In the genomic region with DNA sequence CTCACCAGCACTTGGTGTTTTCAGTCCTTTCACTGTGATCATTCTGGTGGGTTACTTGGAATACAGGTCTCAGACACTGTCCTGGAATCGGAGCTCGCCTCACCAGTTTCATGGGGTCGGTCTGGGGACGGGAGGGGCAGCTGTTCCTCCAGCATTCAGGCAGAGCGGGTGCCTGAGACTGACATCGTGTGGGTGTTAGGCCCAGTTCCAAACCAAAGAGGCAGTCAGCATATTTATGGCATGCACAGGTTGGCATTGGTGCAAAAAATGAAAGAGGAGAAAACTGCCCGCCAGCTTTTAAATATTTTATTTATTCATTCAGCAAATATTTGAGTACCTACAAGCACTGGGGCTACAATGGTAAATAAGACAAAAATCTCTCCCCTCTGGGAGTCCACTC, we compare ENCODE assay signal across 20 cellular contexts. TPM values are rescaled to one million over a fixed set of nuclear protein-coding genes. Genes with fewer than 3 reads are reported as not detected.
DNase-seq lines count a peak whose midpoint lies in the region; ATAC-seq, FAIRE-seq and TF ChIP-seq lines count a peak whose summit lies in the region.
"Had no signal": no experiment of that assay in that cellular context is flagged by ENCODE, and none has a peak within 500 bp of the region (broad histone marks: within the 10 kb centered on the region; RNA-seq: fewer than 3 reads in every experiment).

No MANE protein-coding gene starts in this region.

- no peaks in the 10 kb centered on the region for H3K27me3 ChIP-seq in mammary epithelial cell (ENCODE audit: insufficient read depth, low read length)
- no peaks in the 10 kb centered on the region for H3K27me3 ChIP-seq in osteoblast (ENCODE audit: insufficient read depth, low read length)
- H3K27me3 ChIP-seq: adrenal gland, neural progenitor cell had no signal

- CTCF ChIA-PET in A549 (lab: Yijun Ruan, JAX) = interaction anchor here (0.9 to 4.3 kb wide), 5 partner anchors 9 to 187 kb away, joined by 3 to 34 read pairs (median 5); a partner anchor contains a TSS
- CTCF ChIA-PET in mammary epithelial cell (lab: Charles Lee; ENCODE audit: low non-redundant PET) = no interaction called here

- dilution Hi-C loops in mammary epithelial cell (cut with HindIII; ENCODE audit: low sequenced_read_pairs) = no loop called here

- intact Hi-C loops in mammary epithelial cell (cut with micrococcal nuclease) = no loop called here

- in situ Hi-C loops in mammary epithelial cell (cut with MboI; ENCODE audit: low sequenced_read_pairs in 2 of 2) = loop anchor here in 1 of 2 donors (5.0 kb wide), 1 partner anchor 78 kb away; a partner anchor contains a TSS

- WGBS in A549 (ENCODE audit: missing lambda C conversion rate) = 82% methylated on average over 7 of the region's 7 CpGs
- 5% methylated on average over 2 of the region's 7 CpGs for WGBS in mammary epithelial cell (ENCODE audit: low coverage, missing lambda C conversion rate)

- no peak for TF ChIP-seq POLR2A in A549 (IDR thresholded peaks at IDR 0.05; ENCODE audit: low read length)

- H3K4me2 ChIP-seq in A549 (no peak overlapping the region), mammary epithelial cell (ENCODE audit: insufficient read depth, low read depth, low read length) (no peak overlapping the region), osteoblast (ENCODE audit: insufficient read depth, low read length) (peak overlapping the region; percentile 31)
- H3K4me2 ChIP-seq: neural progenitor cell had no signal

- peak; percentile 18 for FAIRE-seq in A549 (lab: Jason Lieb, UNC)

- TF ChIP-seq RAD21 in A549 (conservative IDR thresholded peaks at IDR 0.05 in 1 of 2, IDR thresholded peaks at IDR 0.05 in 1 of 2) = no peak

- no peak for TF ChIP-seq EP300 in A549 (IDR thresholded peaks at IDR 0.05)

- TF ChIP-seq CTCF in A549 (IDR thresholded peaks at IDR 0.05) (no peak), mammary epithelial cell (conservative IDR thresholded peaks at IDR 0.05 in 1 of 2, IDR thresholded peaks at IDR 0.05 in 1 of 2; ENCODE audit: extremely low read depth in 1 of 2, insufficient read depth in 1 of 2, low read depth in 1 of 2, low read length in 2 of 2) (no peak), osteoblast (IDR thresholded peaks at IDR 0.05; ENCODE audit: extremely low read depth, low read depth, low read length) (no peak)

- DNase-seq in A549 (ENCODE audit: low read depth in 1 of 2, low spot score in 1 of 2) = no peak
- DNase-seq in LHCN-M2 (ENCODE audit: low read depth) = peak; percentile 71
- peak; percentile 31 for DNase-seq in mammary epithelial cell
- DNase-seq in osteoblast (ENCODE audit: insufficient read length, low spot score, missing footprints) = peak; percentile 81
- no peak for DNase-seq in NCI-H2171 (lab: John Stamatoyannopoulos, UW)
- no peak for DNase-seq in NCI-H526 (lab: John Stamatoyannopoulos, UW)
- DNase-seq in activated CD4-positive, alpha-beta T cell treated with anti-CD3 and anti-CD28 coated beads, Interleukin-2, amount 50 U/mL, for 1 hour = no peak
- DNase-seq: activated CD4-positive, CD25-positive, alpha-beta regulatory T cell treated with anti-CD3 and anti-CD28 coated beads, Interleukin-2, amount 50 U/mL, for 72 hours; activated CD8-positive, alpha-beta memory T cell treated with anti-CD3 and anti-CD28 coated beads, Interleukin-2, amount 10 ng/mL, durations not matched to agents 7 days and 5 days; activated effector memory CD4-positive, alpha-beta T cell treated with anti-CD3 and anti-CD28 coated beads, Interleukin-2, amount 50 U/mL, for 16 hours; adrenal gland; CD4-positive, alpha-beta memory T cell; DMS53; foreskin fibroblast; NCI-H187 treated with DMSO at 0.1 percent for 48 hours; NCI-H446 treated with DMSO at 0.1 percent for 48 hours; stimulated activated naive CD8-positive, alpha-beta T cell treated with anti-CD3 and anti-CD28 coated beads, Interleukin-15, Interleukin-2, amounts not matched to agents 100 U/mL and 50 U/mL, for 24 hours; T-helper 9 cell had no signal

- POLR2A ChIA-PET in A549 (lab: Yijun Ruan, JAX) = no interaction called here

- H3K4me3 ChIP-seq in A549 (no peak overlapping the region), mammary epithelial cell (replicated peaks in 1 of 3; ENCODE audit: insufficient read depth in 1 of 3, low read depth in 2 of 3, low read length in 3 of 3) (no peak overlapping the region), osteoblast (ENCODE audit: insufficient read depth, low read length) (no peak overlapping the region)
- H3K4me3 ChIP-seq: adrenal gland, neural progenitor cell had no signal

- no TSS peak for BruUV-seq in mammary epithelial cell (replicated peaks; lab: Mats Ljungman, UMichigan)

- peaks cover 4% of the 10 kb centered on the region; the same call in 2 of the 3 replicates for H3K9me3 ChIP-seq in A549
- no peaks in the 10 kb centered on the region for H3K9me3 ChIP-seq in mammary epithelial cell (replicated peaks; ENCODE audit: insufficient read depth, low read length)
- no peaks in the 10 kb centered on the region for H3K9me3 ChIP-seq in osteoblast (ENCODE audit: low read depth, low read length)
- H3K9me3 ChIP-seq: adrenal gland had no signal

- no peak overlapping the region for H3K9ac ChIP-seq in mammary epithelial cell (ENCODE audit: insufficient read depth, low read length)
- H3K9ac ChIP-seq: neural progenitor cell had no signal

- ATAC-seq in A549 = no peak
- ATAC-seq in HG02623 (IDR thresholded peaks at IDR 0.05; ENCODE audit: unreplicated experiment) = no peak
- ATAC-seq: activated CD8-positive, alpha-beta memory T cell treated with anti-CD3 and anti-CD28 coated beads, Interleukin-2, amount 10 ng/mL, durations not matched to agents 7 days and 5 days; stimulated activated naive CD8-positive, alpha-beta T cell treated with anti-CD3 and anti-CD28 coated beads, Interleukin-15, Interleukin-2, amounts not matched to agents 100 U/mL and 50 U/mL, for 24 hours had no signal

- peak overlapping the region; percentile 73 for H2AFZ ChIP-seq in mammary epithelial cell (ENCODE audit: low read depth, low read length)
- H2AFZ ChIP-seq in osteoblast (ENCODE audit: low read length) = no peak overlapping the region
- H2AFZ ChIP-seq: neural progenitor cell had no signal

- H3K79me2 ChIP-seq in mammary epithelial cell (ENCODE audit: insufficient read depth, low read length) = no peaks in the 10 kb centered on the region
- H3K79me2 ChIP-seq in osteoblast (ENCODE audit: insufficient read depth, low read length) = no peaks in the 10 kb centered on the region

- no peaks in the 10 kb centered on the region for H3K36me3 ChIP-seq in mammary epithelial cell (ENCODE audit: insufficient read depth, low read length)
- no peaks in the 10 kb centered on the region for H3K36me3 ChIP-seq in osteoblast (ENCODE audit: insufficient read depth, low read length)
- H3K36me3 ChIP-seq: adrenal gland, neural progenitor cell had no signal

- no peaks in the 10 kb centered on the region for H4K20me1 ChIP-seq in mammary epithelial cell (ENCODE audit: insufficient read depth, low read length)
- H4K20me1 ChIP-seq in osteoblast (ENCODE audit: insufficient read depth, low read length) = no peaks in the 10 kb centered on the region

- H3K27ac ChIP-seq in A549 (no peak overlapping the region), mammary epithelial cell (ENCODE audit: insufficient read depth, low read depth, low read length) (no peak overlapping the region), osteoblast (ENCODE audit: low read depth, low read length) (peak overlapping the region; percentile 4)
- H3K27ac ChIP-seq: adrenal gland, neural progenitor cell had no signal

- H3K4me1 ChIP-seq in A549 (peaks cover 14% of the 10 kb centered on the region; the same call in 2 of the 3 replicates), mammary epithelial cell (ENCODE audit: insufficient read depth, low read length) (peaks cover 30% of the 10 kb centered on the region), osteoblast (ENCODE audit: insufficient read depth, low read length) (peaks cover 53% of the 10 kb centered on the region)
- H3K4me1 ChIP-seq: adrenal gland had no signal

TF ChIP-seq in A549, 52 proteins besides CTCF, POLR2A, EP300 and RAD21:
- TF ChIP-seq RNF2 (IDR thresholded peaks at IDR 0.05; ENCODE audit: borderline replicate concordance, low read depth) (no peak), SMC3 (IDR thresholded peaks at IDR 0.05) (no peak), JUNB (IDR thresholded peaks at IDR 0.05) (no peak), JUN (IDR thresholded peaks at IDR 0.05) (no peak), HEYL (CRISPR knock-in tag; IDR thresholded peaks at IDR 0.05) (no peak), MAZ (IDR thresholded peaks at IDR 0.05; ENCODE audit: borderline replicate concordance, low read depth, low read length) (no peak), CHD4 (IDR thresholded peaks at IDR 0.05; ENCODE audit: borderline replicate concordance) (no peak)
- TF ChIP-seq, protein P1, sequence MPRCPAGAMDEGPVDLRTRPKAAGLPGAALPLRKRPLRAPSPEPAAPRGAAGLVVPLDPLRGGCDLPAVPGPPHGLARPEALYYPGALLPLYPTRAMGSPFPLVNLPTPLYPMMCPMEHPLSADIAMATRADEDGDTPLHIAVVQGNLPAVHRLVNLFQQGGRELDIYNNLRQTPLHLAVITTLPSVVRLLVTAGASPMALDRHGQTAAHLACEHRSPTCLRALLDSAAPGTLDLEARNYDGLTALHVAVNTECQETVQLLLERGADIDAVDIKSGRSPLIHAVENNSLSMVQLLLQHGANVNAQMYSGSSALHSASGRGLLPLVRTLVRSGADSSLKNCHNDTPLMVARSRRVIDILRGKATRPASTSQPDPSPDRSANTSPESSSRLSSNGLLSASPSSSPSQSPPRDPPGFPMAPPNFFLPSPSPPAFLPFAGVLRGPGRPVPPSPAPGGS (IDR thresholded peaks at IDR 0.05) = no peak

RNA-seq across cellular contexts. Expression of a gene that starts 20.1 kb away (rescaled TPM):
- 2.1 and 2.3 TPM in 2 replicates for polyA plus RNA-seq in A549 (2011; rRNA removed)
- polyA plus RNA-seq in A549 (2012; cell fraction: cytosol; rRNA removed) = 7.1 and 8.7 TPM in 2 replicates
- 9.8 and 13.2 TPM in 2 replicates for polyA plus RNA-seq in A549 (2012; cell fraction: nucleus; rRNA removed)
- 4.1 to 4.4 TPM (median 4.2 TPM) in 3 replicates for polyA plus RNA-seq in A549 (2017; fragmentation: RNase III; extraction: RNeasy Plus Mini Kit Qiagen cat#74134 plus additional on column Dnase treatment)
- polyA minus RNA-seq in A549 (2011; rRNA and poly(A)+ RNA removed) = 3.3 and 3.4 TPM in 2 replicates
- 13.8 and 15.2 TPM in 2 replicates for total RNA-seq in LHCN-M2 (2014; rRNA removed)
- 9.0 TPM for polyA plus RNA-seq in LHCN-M2 (2012)
- total RNA-seq in mammary epithelial cell = 10 to 100 TPM; 20.6 to 31.2 TPM
- polyA plus RNA-seq in mammary epithelial cell = 12.2 TPM
- 8.7 TPM for polyA minus RNA-seq in mammary epithelial cell
- total RNA-seq in osteoblast = 86.9 and 106 TPM in 2 replicates

RNA-seq across cellular contexts. Expression of a gene that starts 29.7 kb away (rescaled TPM):
- polyA plus RNA-seq in A549 (2011; rRNA removed) = 33.6 and 34.3 TPM in 2 replicates
- polyA plus RNA-seq in A549 (2012; cell fraction: cytosol; rRNA removed) = 30.8 and 40.5 TPM in 2 replicates
- 35.7 and 36.4 TPM in 2 replicates for polyA plus RNA-seq in A549 (2012; cell fraction: nucleus; rRNA removed)
- polyA plus RNA-seq in A549 (2017; fragmentation: RNase III; extraction: RNeasy Plus Mini Kit Qiagen cat#74134 plus additional on column Dnase treatment) = 35.2 to 36.1 TPM (median 35.2 TPM) in 3 replicates
- 11.6 and 15.1 TPM in 2 replicates for polyA minus RNA-seq in A549 (2011; rRNA and poly(A)+ RNA removed)
- 36.0 and 41.7 TPM in 2 replicates for total RNA-seq in LHCN-M2 (2014; rRNA removed)
- polyA plus RNA-seq in LHCN-M2 (2012) = 21.6 TPM
- total RNA-seq in mammary epithelial cell = 10 to 100 TPM; 19.6 to 24.5 TPM
- polyA plus RNA-seq in mammary epithelial cell = 10.5 TPM
- 11.8 TPM for polyA minus RNA-seq in mammary epithelial cell
- total RNA-seq in osteoblast = 48.5 and 52.7 TPM in 2 replicates

Comparison
In these comparisons a context has a peak if more than half of its experiments do, and no peak if none do; other contexts are left out.
1. DNase-seq: peak in LHCN-M2 (single experiment), mammary epithelial cell (single experiment) and osteoblast (single experiment); none in A549 (0 of 2), NCI-H2171 (single experiment), NCI-H526 (0 of 2) and activated CD4-positive, alpha-beta T cell treated with anti-CD3 and anti-CD28 coated beads, Interleukin-2, amount 50 U/mL, for 1 hour (single experiment).